34 cellular contexts compared by ENCODE assay signal in genomic region chrX:129700536-129700935, GRCh38. TPM values are rescaled to one million over a fixed set of nuclear protein-coding genes. Genes with fewer than 3 reads are reported as not detected.
"Had no signal": no experiment of that assay in that cellular context is flagged by ENCODE, and none has a peak within 500 bp of the region (broad histone marks: within the 10 kb centered on the region; RNA-seq: fewer than 3 reads in every experiment).

No MANE protein-coding gene starts in this region.

- H3K4me3 ChIP-seq: colonic mucosa, dorsolateral prefrontal cortex, gastroesophageal sphincter, heart right ventricle had no signal

- DNase-seq: activated CD4-positive, alpha-beta memory T cell treated with anti-CD3 and anti-CD28 coated beads, Interleukin-2, amount 10 ng/mL, durations not matched to agents 7 days and 5 days; activated CD4-positive, alpha-beta T cell treated with anti-CD3 and anti-CD28 coated beads for 1 hour; activated CD4-positive, alpha-beta T cell treated with anti-CD3 and anti-CD28 coated beads for 4 hours; activated CD4-positive, alpha-beta T cell treated with anti-CD3 and anti-CD28 coated beads, Interleukin-2, amount 10 ng/mL, durations not matched to agents 7 days and 5 days; activated CD4-positive, alpha-beta T cell treated with anti-CD3 and anti-CD28 coated beads, Interleukin-2, amount 50 U/mL, for 4 hours; activated CD8-positive, alpha-beta memory T cell treated with anti-CD3 and anti-CD28 coated beads, Interleukin-2, amount 50 U/mL, for 48 hours; activated gamma-delta T cell; activated naive CD4-positive, alpha-beta T cell; activated naive CD4-positive, alpha-beta T cell treated with anti-CD3 and anti-CD28 coated beads, Interleukin-2, amount 10 ng/mL, durations not matched to agents 7 days and 5 days; activated naive CD8-positive, alpha-beta T cell treated with anti-CD3 and anti-CD28 coated beads, Interleukin-2, amount 10 ng/mL, durations not matched to agents 7 days and 5 days; activated T-cell treated with anti-CD3 and anti-CD28 coated beads for 4 hours; activated T-cell treated with anti-CD3 and anti-CD28 coated beads, Interleukin-2, amount 50 U/mL, for 24 hours; activated T-cell treated with anti-CD3 and anti-CD28 coated beads, Interleukin-2, amount 50 U/mL, for 72 hours; brain microvascular endothelial cell; caudate nucleus; cerebellar nuclear complex; colonic mucosa; dorsolateral prefrontal cortex; effector memory CD4-positive, alpha-beta T cell; endodermal cell; foreskin keratinocyte; heart right ventricle; SW 1271; T-cell; T1000 had no signal

- H3K4me1 ChIP-seq: colonic mucosa, foreskin keratinocyte, gastroesophageal sphincter had no signal

- H3K27me3 Mint-ChIP-seq: activated CD4-positive, alpha-beta memory T cell treated with anti-CD3 and anti-CD28 coated beads, Interleukin-2, amount 10 ng/mL, durations not matched to agents 7 days and 5 days; activated CD4-positive, alpha-beta T cell treated with anti-CD3 and anti-CD28 coated beads, Interleukin-2, amount 10 ng/mL, durations not matched to agents 7 days and 5 days; activated naive CD8-positive, alpha-beta T cell treated with anti-CD3 and anti-CD28 coated beads, Interleukin-2, amount 10 ng/mL, durations not matched to agents 7 days and 5 days had no signal

- H3K36me3 Mint-ChIP-seq: activated naive CD4-positive, alpha-beta T cell treated with anti-CD3 and anti-CD28 coated beads, Interleukin-2, amount 10 ng/mL, durations not matched to agents 7 days and 5 days; activated naive CD4-positive, alpha-beta T cell treated with anti-CD3 and anti-CD28 coated beads, Interleukin-2, amount 50 U/mL, for 72 hours; activated naive CD8-positive, alpha-beta T cell treated with anti-CD3 and anti-CD28 coated beads, Interleukin-2, amount 10 ng/mL, durations not matched to agents 7 days and 5 days; T-cell had no signal

- H3K27ac ChIP-seq: brain microvascular endothelial cell, colonic mucosa, foreskin keratinocyte, gastroesophageal sphincter had no signal

- H3K9me3 Mint-ChIP-seq: activated CD4-positive, alpha-beta memory T cell treated with anti-CD3 and anti-CD28 coated beads, Interleukin-2, amount 10 ng/mL, durations not matched to agents 7 days and 5 days; activated CD4-positive, alpha-beta T cell treated with anti-CD3 and anti-CD28 coated beads, Interleukin-2, amount 10 ng/mL, durations not matched to agents 7 days and 5 days; activated naive CD4-positive, alpha-beta T cell treated with anti-CD3 and anti-CD28 coated beads, Interleukin-2, amount 10 ng/mL, durations not matched to agents 7 days and 5 days; activated naive CD4-positive, alpha-beta T cell treated with anti-CD3 and anti-CD28 coated beads, Interleukin-2, amount 50 U/mL, for 72 hours; activated naive CD8-positive, alpha-beta T cell treated with anti-CD3 and anti-CD28 coated beads, Interleukin-2, amount 10 ng/mL, durations not matched to agents 7 days and 5 days; activated T-cell treated with anti-CD3 and anti-CD28 coated beads, Interleukin-2, amount 50 U/mL, for 24 hours; activated T-cell treated with anti-CD3 and anti-CD28 coated beads, Interleukin-2, amount 50 U/mL, for 72 hours; dendritic cell treated with granulocyte-macrophage colony-stimulating factor and Interleukin-4, amounts not matched to agents 40 ng/mL and 50 ng/mL, for 4 days; T-cell; T-helper 1 cell treated with Interleukin-12 subunit alpha and Interleukin-12 subunit beta and Interleukin-4 antibody, amounts not matched to agents 30 μg/mL and 1 μg/mL, for 36 hours had no signal

- H3K27me3 ChIP-seq: brain microvascular endothelial cell, colonic mucosa, foreskin keratinocyte, gastroesophageal sphincter had no signal

- H3K4me3 Mint-ChIP-seq: activated CD4-positive, alpha-beta memory T cell treated with anti-CD3 and anti-CD28 coated beads, Interleukin-2, amount 10 ng/mL, durations not matched to agents 7 days and 5 days; activated CD4-positive, alpha-beta T cell treated with anti-CD3 and anti-CD28 coated beads, Interleukin-2, amount 10 ng/mL, durations not matched to agents 7 days and 5 days; activated naive CD4-positive, alpha-beta T cell treated with anti-CD3 and anti-CD28 coated beads, Interleukin-2, amount 10 ng/mL, durations not matched to agents 7 days and 5 days; activated naive CD8-positive, alpha-beta T cell treated with anti-CD3 and anti-CD28 coated beads, Interleukin-2, amount 10 ng/mL, durations not matched to agents 7 days and 5 days; activated T-cell treated with anti-CD3 and anti-CD28 coated beads, Interleukin-2, amount 50 U/mL, for 24 hours; activated T-cell treated with anti-CD3 and anti-CD28 coated beads, Interleukin-2, amount 50 U/mL, for 72 hours; dendritic cell treated with granulocyte-macrophage colony-stimulating factor and Interleukin-4, amounts not matched to agents 40 ng/mL and 50 ng/mL, for 4 days; endodermal cell; T-cell; T-helper 1 cell treated with Interleukin-12 subunit alpha and Interleukin-12 subunit beta and Interleukin-4 antibody, amounts not matched to agents 30 μg/mL and 1 μg/mL, for 36 hours had no signal

- ATAC-seq: activated naive CD4-positive, alpha-beta T cell treated with anti-CD3 and anti-CD28 coated beads, Interleukin-2, amount 50 U/mL, for 72 hours; activated T-cell treated with anti-CD3 and anti-CD28 coated beads, Interleukin-2, amount 50 U/mL, for 72 hours; esophagus mucosa; foreskin keratinocyte; gastroesophageal sphincter; heart right ventricle; T-cell had no signal

- H3K9me3 ChIP-seq: colonic mucosa, gastroesophageal sphincter, heart right ventricle had no signal

- H3K27ac Mint-ChIP-seq: activated CD4-positive, alpha-beta memory T cell treated with anti-CD3 and anti-CD28 coated beads, Interleukin-2, amount 10 ng/mL, durations not matched to agents 7 days and 5 days; activated CD4-positive, alpha-beta T cell treated with anti-CD3 and anti-CD28 coated beads, Interleukin-2, amount 10 ng/mL, durations not matched to agents 7 days and 5 days; activated naive CD4-positive, alpha-beta T cell treated with anti-CD3 and anti-CD28 coated beads, Interleukin-2, amount 10 ng/mL, durations not matched to agents 7 days and 5 days; activated naive CD4-positive, alpha-beta T cell treated with anti-CD3 and anti-CD28 coated beads, Interleukin-2, amount 50 U/mL, for 72 hours; activated naive CD8-positive, alpha-beta T cell treated with anti-CD3 and anti-CD28 coated beads, Interleukin-2, amount 10 ng/mL, durations not matched to agents 7 days and 5 days; activated T-cell treated with anti-CD3 and anti-CD28 coated beads, Interleukin-2, amount 50 U/mL, for 24 hours; activated T-cell treated with anti-CD3 and anti-CD28 coated beads, Interleukin-2, amount 50 U/mL, for 72 hours; dendritic cell treated with granulocyte-macrophage colony-stimulating factor and Interleukin-4, amounts not matched to agents 40 ng/mL and 50 ng/mL, for 4 days; endodermal cell; T-cell; T-helper 1 cell treated with Interleukin-12 subunit alpha and Interleukin-12 subunit beta and Interleukin-4 antibody, amounts not matched to agents 30 μg/mL and 1 μg/mL, for 36 hours had no signal

- H3K4me1 Mint-ChIP-seq: activated CD4-positive, alpha-beta memory T cell treated with anti-CD3 and anti-CD28 coated beads, Interleukin-2, amount 10 ng/mL, durations not matched to agents 7 days and 5 days; activated CD4-positive, alpha-beta T cell treated with anti-CD3 and anti-CD28 coated beads, Interleukin-2, amount 10 ng/mL, durations not matched to agents 7 days and 5 days; activated naive CD4-positive, alpha-beta T cell treated with anti-CD3 and anti-CD28 coated beads, Interleukin-2, amount 10 ng/mL, durations not matched to agents 7 days and 5 days; activated naive CD8-positive, alpha-beta T cell treated with anti-CD3 and anti-CD28 coated beads, Interleukin-2, amount 10 ng/mL, durations not matched to agents 7 days and 5 days; T-cell had no signal

- H3K36me3 ChIP-seq: brain microvascular endothelial cell, colonic mucosa, gastroesophageal sphincter, heart right ventricle had no signal

RNA-seq across cellular contexts. Expression of gene XPNPEP2, which starts 38.2 kb away (rescaled TPM):
- total RNA-seq: astrocyte, bronchial epithelial cell, epithelial cell of proximal tubule, foreskin keratinocyte, glomerular endothelial cell had no signal
